28 cellular contexts compared by ENCODE assay signal in the genomic region with DNA sequence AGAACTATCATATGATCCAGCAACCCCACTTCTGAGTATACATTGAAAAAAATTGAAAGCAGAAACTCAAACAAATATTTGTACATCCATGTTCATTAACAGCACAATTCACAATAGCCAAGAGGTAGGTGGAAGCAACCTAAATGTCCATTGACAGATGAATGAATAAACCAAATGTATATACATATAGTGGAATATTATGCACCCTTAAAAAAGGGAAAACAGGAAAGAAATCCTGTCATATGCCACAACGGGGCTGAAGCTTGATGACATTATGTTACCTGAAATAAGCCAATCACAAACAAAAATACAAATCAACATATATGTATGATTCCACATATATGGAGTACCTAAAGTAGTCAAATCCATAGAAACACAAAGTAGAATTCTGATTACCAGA.
"Had no signal": no experiment of that assay in that cellular context is flagged by ENCODE, and none has a peak within 500 bp of the region (broad histone marks: within the 10 kb centered on the region; RNA-seq: fewer than 3 reads in every experiment).

No MANE protein-coding gene starts in this region.

- H3K4me3 ChIP-seq: colonic mucosa, esophagus muscularis mucosa, gastroesophageal sphincter, heart left ventricle, hepatocyte, left lung, lower lobe of right lung, mucosa of descending colon had no signal

- FAIRE-seq: endometrium, endothelial cell of umbilical vein, frontal cortex, kidney had no signal

- H3K27ac Mint-ChIP-seq: dendritic cell treated with granulocyte-macrophage colony-stimulating factor and Interleukin-4, amounts not matched to agents 40 ng/mL and 50 ng/mL, for 4 days; effector memory CD8-positive, alpha-beta T cell; endodermal cell; immature natural killer cell; mesothelial cell of epicardium; naive B cell had no signal

- DNase-seq: colonic mucosa; cortex of kidney; effector CD8-positive, alpha-beta T cell; effector memory CD8-positive, alpha-beta T cell; foreskin keratinocyte; heart left ventricle; hypothalamus; immature natural killer cell; islet precursor cell; kidney; kidney glomerular epithelial cell; left colon; left lung; left ventricle myocardium superior; lower lobe of right lung; mesenchymal stem cell; mucosa of descending colon; naive B cell; naive thymus-derived CD8-positive, alpha-beta T cell had no signal

- H3K27ac ChIP-seq: colonic mucosa, esophagus muscularis mucosa, foreskin keratinocyte, gastroesophageal sphincter, heart left ventricle, hepatocyte, left lung, lower lobe of right lung had no signal

- H3K9me3 Mint-ChIP-seq: dendritic cell treated with granulocyte-macrophage colony-stimulating factor and Interleukin-4, amounts not matched to agents 40 ng/mL and 50 ng/mL, for 4 days; effector memory CD8-positive, alpha-beta T cell; endodermal cell had no signal

- H3K4me1 ChIP-seq: colonic mucosa, esophagus muscularis mucosa, foreskin keratinocyte, gastroesophageal sphincter, heart left ventricle, left lung, lower lobe of right lung had no signal

- H3K27me3 Mint-ChIP-seq: dendritic cell treated with granulocyte-macrophage colony-stimulating factor and Interleukin-4, amounts not matched to agents 40 ng/mL and 50 ng/mL, for 4 days; effector memory CD8-positive, alpha-beta T cell; naive B cell; naive thymus-derived CD8-positive, alpha-beta T cell had no signal

- ATAC-seq: effector memory CD8-positive, alpha-beta T cell; gastroesophageal sphincter; heart left ventricle; left colon; left lung; left ventricle myocardium superior; lower lobe of right lung; naive thymus-derived CD8-positive, alpha-beta T cell had no signal

- H3K4me1 Mint-ChIP-seq: mesothelial cell of epicardium had no signal

- H3K4me3 Mint-ChIP-seq: dendritic cell treated with granulocyte-macrophage colony-stimulating factor and Interleukin-4, amounts not matched to agents 40 ng/mL and 50 ng/mL, for 4 days; effector memory CD8-positive, alpha-beta T cell; endodermal cell; immature natural killer cell; mesothelial cell of epicardium; naive B cell; naive thymus-derived CD8-positive, alpha-beta T cell had no signal

- H3K9me3 ChIP-seq: colonic mucosa, esophagus muscularis mucosa, gastroesophageal sphincter, left lung, lower lobe of right lung, mucosa of descending colon had no signal
